Comparison of ENCODE assay signal across 20 cellular contexts in genomic region chr22:25453557-25453956, GRCh38.
DNase-seq lines count a peak whose midpoint lies in the region; FAIRE-seq and TF ChIP-seq lines count a peak whose summit lies in the region.
"Had no signal": no experiment of that assay in that cellular context is flagged by ENCODE, and none has a peak within 500 bp of the region (broad histone marks: within the 10 kb centered on the region; RNA-seq: fewer than 3 reads in every experiment).

No MANE protein-coding gene starts in this region.

- H3K36me3 ChIP-seq in spleen, result peaks cover 0 to 71% (median 32%) of the 10 kb centered on the region in 6 donors

- no peak overlapping the region for H3K27ac ChIP-seq in spleen
- H3K27ac ChIP-seq: 22Rv1, body of pancreas had no signal

- H3K9me3 ChIP-seq in spleen, result no peaks in the 10 kb centered on the region
- H3K9me3 ChIP-seq: body of pancreas had no signal

- H3K9me3 Mint-ChIP-seq in T-helper 2 cell treated with Interferon-gamma antibody and Interleukin-4, amounts not matched to agents 5 μg/mL and 100 μg/mL, for 36 hours, result no peaks in the 10 kb centered on the region
- H3K9me3 Mint-ChIP-seq: endodermal cell, memory B cell, T-cell had no signal

- H3K4me3 ChIP-seq in spleen, result no peak overlapping the region
- H3K4me3 ChIP-seq: body of pancreas had no signal

- H3K27me3 ChIP-seq in spleen (replicated peaks in 1 of 7), result no peaks in the 10 kb centered on the region
- H3K27me3 ChIP-seq: body of pancreas had no signal

- peak; percentile 77 for FAIRE-seq in urothelium cell line (lab: Jason Lieb, UNC)

- peaks cover 33% of the 10 kb centered on the region for H3K4me1 Mint-ChIP-seq in T-helper 2 cell treated with Interferon-gamma antibody and Interleukin-4, amounts not matched to agents 5 μg/mL and 100 μg/mL, for 36 hours (ENCODE audit: low read depth)

- no peak overlapping the region for H3K27ac Mint-ChIP-seq in T-helper 2 cell treated with Interferon-gamma antibody and Interleukin-4, amounts not matched to agents 5 μg/mL and 100 μg/mL, for 36 hours
- H3K27ac Mint-ChIP-seq: endodermal cell, memory B cell, T-cell had no signal

- no peak for TF ChIP-seq POLR2A in spleen (IDR thresholded peaks at IDR 0.05)

- H3K4me3 Mint-ChIP-seq in T-helper 2 cell treated with Interferon-gamma antibody and Interleukin-4, amounts not matched to agents 5 μg/mL and 100 μg/mL, for 36 hours, result no peak overlapping the region
- H3K4me3 Mint-ChIP-seq: endodermal cell, memory B cell, T-cell had no signal

- peak; percentile 66 for DNase-seq in T-helper 2 cell treated with Interferon-gamma antibody and Interleukin-4, amounts not matched to agents 5 μg/mL and 100 μg/mL, for 36 hours (ENCODE audit: low spot score)
- DNase-seq in T-helper 2 cell (no peak), spleen (peak; percentile 10), urothelium cell line (ENCODE audit: low spot score) (no peak), NCI-H774 (lab: John Stamatoyannopoulos, UW) (no peak), epidermal melanocyte (ENCODE audit: insufficient read length, low spot score) (no peak)
- DNase-seq in stimulated activated CD4-positive, alpha-beta T cell treated with anti-CD3 and anti-CD28 coated beads, Interleukin-12 subunit alpha, Interleukin-12 subunit beta, amount 100 ng/mL, for 48 hours (ENCODE audit: low read depth in 2 of 3, low spot score in 1 of 3), result peak in 2 of 3 donors; percentile 37 to 41
- DNase-seq in stimulated activated CD4-positive, alpha-beta T cell treated with anti-CD3 and anti-CD28 coated beads, Interleukin-4, amount 100 ng/mL, for 1 hour, result no peak
- DNase-seq: body of pancreas, DMS79, endodermal cell, H7, KG1, NCI-H187, PC-3, retina, SHP77 treated with DMSO at 0.1 percent for 48 hours, T-cell had no signal

- intact Hi-C loops in spleen (cut with DNase I; ENCODE audit: low total_unique reads), result no loop called here

- peaks cover 38% of the 10 kb centered on the region for H3K36me3 Mint-ChIP-seq in T-helper 2 cell treated with Interferon-gamma antibody and Interleukin-4, amounts not matched to agents 5 μg/mL and 100 μg/mL, for 36 hours (ENCODE audit: low read depth)

- H3K27me3 Mint-ChIP-seq in T-helper 2 cell treated with Interferon-gamma antibody and Interleukin-4, amounts not matched to agents 5 μg/mL and 100 μg/mL, for 36 hours (ENCODE audit: low read depth), result no peaks in the 10 kb centered on the region
- H3K27me3 Mint-ChIP-seq: memory B cell, T-cell had no signal

- 78 to 90% (median 87%) methylated on average over 5 of the region's 5 CpGs for WGBS in spleen, 5 donors

- peaks cover 23 to 47% (median 33%) of the 10 kb centered on the region in 6 donors for H3K4me1 ChIP-seq in spleen

- TF ChIP-seq CTCF in spleen (IDR thresholded peaks at IDR 0.05 in 8 of 11, conservative IDR thresholded peaks at IDR 0.05 in 3 of 11), result no peak

Comparison
In these comparisons a context has a peak if more than half of its experiments do, and no peak if none do; other contexts are left out.
1. DNase-seq: peak in T-helper 2 cell treated with Interferon-gamma antibody and Interleukin-4, amounts not matched to agents 5 μg/mL and 100 μg/mL, for 36 hours (single experiment), stimulated activated CD4-positive, alpha-beta T cell treated with anti-CD3 and anti-CD28 coated beads, Interleukin-12 subunit alpha, Interleukin-12 subunit beta, amount 100 ng/mL, for 48 hours (2 of 3) and spleen (single experiment); none in T-helper 2 cell (0 of 5), stimulated activated CD4-positive, alpha-beta T cell treated with anti-CD3 and anti-CD28 coated beads, Interleukin-4, amount 100 ng/mL, for 1 hour (single experiment), urothelium cell line (single experiment), NCI-H774 (single experiment) and epidermal melanocyte (single experiment).